ENCODE assay signal across 1 cellular context in the genomic region with DNA sequence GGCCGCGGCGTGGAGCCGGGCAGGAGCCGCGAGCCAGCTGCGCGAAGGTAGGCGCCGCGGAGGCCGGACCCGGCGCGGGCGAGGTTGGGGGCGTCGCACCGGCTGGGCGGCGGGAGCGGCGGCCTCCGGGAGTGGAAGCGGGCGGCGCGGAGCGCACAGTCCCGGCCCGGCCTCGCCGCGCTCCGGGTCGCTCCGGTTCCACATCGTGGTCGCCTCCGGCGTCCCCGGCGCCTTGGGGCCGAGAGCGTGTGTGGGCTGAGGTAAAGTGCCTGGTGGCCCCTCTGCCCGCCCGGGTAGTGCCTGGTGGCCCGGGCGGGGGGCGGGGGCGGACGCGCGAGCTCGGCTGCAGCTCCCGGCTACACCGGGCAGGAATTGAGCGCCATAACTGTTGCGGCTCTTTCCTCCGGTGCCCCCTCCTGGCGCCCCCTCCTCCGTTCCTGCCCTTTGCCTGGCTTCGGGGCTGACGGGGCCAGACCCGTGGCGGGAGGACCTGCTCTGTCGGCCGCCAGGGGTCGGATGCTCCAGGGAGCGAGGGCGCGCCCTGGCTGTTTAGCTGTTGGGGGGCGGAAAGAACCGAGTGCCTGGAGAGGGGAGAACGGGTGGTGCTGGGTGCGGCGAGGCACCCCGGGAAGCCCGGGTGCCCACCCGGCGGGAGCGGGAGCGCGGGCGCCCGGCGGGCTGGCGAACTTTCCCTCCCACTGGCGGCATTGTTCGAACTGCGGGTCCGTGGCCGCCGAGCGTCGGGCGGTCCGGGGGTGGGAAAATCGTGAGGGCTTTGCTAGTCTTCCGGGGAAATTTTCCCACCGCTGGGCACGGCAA.
TF ChIP-seq lines count a peak whose summit lies in the region.

No MANE protein-coding gene starts in this region.

TF ChIP-seq in H1, 55 proteins besides CTCF, POLR2A, EP300 and RAD21:
- TF ChIP-seq HDAC2 (IDR thresholded peaks at IDR 0.05; ENCODE audit: borderline replicate concordance in 1 of 2, low read depth in 2 of 2, low read length in 2 of 2) = 0 out of 4 replicates have a peak, but pooled peaks of 1 of the 2 experiments have one; percentile 27
- 0 out of 2 replicates have a peak, but pooled peaks have one; percentile 13 for TF ChIP-seq MAX (IDR thresholded peaks at IDR 0.05)
- TF ChIP-seq TCF12 (IDR thresholded peaks at IDR 0.05; ENCODE audit: low read depth, low read length) = no peak
- no peak for TF ChIP-seq KDM5A (IDR thresholded peaks at IDR 0.05; ENCODE audit: low read length)
- TF ChIP-seq ATF2 (IDR thresholded peaks at IDR 0.05; ENCODE audit: low read length) = no peak
- no peak for TF ChIP-seq SP4 (IDR thresholded peaks at IDR 0.05; ENCODE audit: low read length)
- peak; percentile 30 for TF ChIP-seq POLR2AphosphoS5 (IDR thresholded peaks at IDR 0.05; ENCODE audit: low read depth, low read length)
- peak; percentile 61 for TF ChIP-seq KDM4A (IDR thresholded peaks at IDR 0.05; ENCODE audit: low read depth, low read length, severe bottlenecking)
- TF ChIP-seq TAF1 (IDR thresholded peaks at IDR 0.05; ENCODE audit: low read depth, low read length) = peak; percentile 50; the same call in 1 of the 2 replicates
- peak; percentile 54 for TF ChIP-seq PHF8 (conservative IDR thresholded peaks at IDR 0.05; ENCODE audit: low read depth, low read length)
